ENCODE assay signal across 22 cellular contexts in the genomic region with DNA sequence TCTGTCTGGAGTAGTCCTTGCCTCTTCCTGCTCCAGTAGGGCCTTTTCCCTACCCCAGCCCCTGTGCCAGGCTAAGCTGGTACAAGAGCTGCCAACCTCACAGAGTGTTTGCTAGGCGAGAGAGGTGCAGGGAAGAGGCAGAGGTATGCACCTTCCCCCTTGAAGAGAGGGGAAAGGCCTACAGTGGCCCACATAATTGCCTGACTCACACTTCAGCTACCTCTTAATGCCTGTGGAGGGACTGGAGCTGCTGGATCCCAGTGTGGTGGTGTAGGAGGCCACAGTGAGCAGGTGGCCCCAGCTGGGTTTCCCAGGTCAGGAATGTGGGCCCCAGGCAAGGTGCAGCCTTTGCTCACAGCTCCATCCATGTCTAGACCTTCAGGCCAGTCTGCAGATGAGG. TPM values are rescaled to one million over a fixed set of nuclear protein-coding genes. Genes with fewer than 3 reads are reported as not detected.
DNase-seq lines count a peak whose midpoint lies in the region; ATAC-seq, FAIRE-seq and TF ChIP-seq lines count a peak whose summit lies in the region.
"Had no signal": no experiment of that assay in that cellular context is flagged by ENCODE, and none has a peak within 500 bp of the region (broad histone marks: within the 10 kb centered on the region; RNA-seq: fewer than 3 reads in every experiment).

No MANE protein-coding gene starts in this region.

- CTCF ChIA-PET in HepG2 (lab: Yijun Ruan, JAX; ENCODE audit: low intra/inter-chr PET ratio, low total read pairs), result no interaction called here

- peaks cover 71% of the 10 kb centered on the region for H3K4me1 Mint-ChIP-seq in activated T-helper 2 cell treated with anti-CD3 and anti-CD28 coated beads, Interferon-gamma antibody, Interleukin-2, Interleukin-4, amounts not matched to agents 10 μg/mL and 5 μg/mL and 100 μg/mL, durations not matched to agents 14 hours and 24 hours and 36 hours (ENCODE audit: low read depth)
- peaks cover 17% of the 10 kb centered on the region for H3K4me1 Mint-ChIP-seq in memory B cell

- TF ChIP-seq RAD21 in HepG2 (CRISPR knock-in tag; IDR thresholded peaks at IDR 0.05), result no peak

- intact Hi-C loops in HepG2 (cut with micrococcal nuclease; ENCODE audit: unreplicated experiment) (no loop called here), right lobe of liver (cut with DNase I) (no loop called here), body of pancreas (cut with DNase I) (no loop called here)
- intact Hi-C loops in activated T-helper 2 cell treated with anti-CD3 and anti-CD28 coated beads, Interferon-gamma antibody, Interleukin-2, Interleukin-4, amounts not matched to agents 10 μg/mL and 5 μg/mL and 100 μg/mL, durations not matched to agents 14 hours and 24 hours and 36 hours (cut with micrococcal nuclease), result no loop called here

- no peak overlapping the region for H2BK5ac ChIP-seq in trophoblast cell (ENCODE audit: low read depth, low read length, poor library complexity)

- no peak overlapping the region for H3K4ac ChIP-seq in trophoblast cell (ENCODE audit: low read depth, low read length)

- H3K9me3 Mint-ChIP-seq in activated T-helper 2 cell treated with anti-CD3 and anti-CD28 coated beads, Interferon-gamma antibody, Interleukin-2, Interleukin-4, amounts not matched to agents 10 μg/mL and 5 μg/mL and 100 μg/mL, durations not matched to agents 14 hours and 24 hours and 36 hours, result no peaks in the 10 kb centered on the region
- no peaks in the 10 kb centered on the region for H3K9me3 Mint-ChIP-seq in memory B cell

- H3K27me3 ChIP-seq in HepG2 (ENCODE audit: control insufficient read depth in 1 of 2, insufficient read depth in 2 of 2, low read length in 2 of 2), result no peaks in the 10 kb centered on the region
- no peaks in the 10 kb centered on the region for H3K27me3 ChIP-seq in right lobe of liver
- no peaks in the 10 kb centered on the region for H3K27me3 ChIP-seq in trophoblast cell (ENCODE audit: insufficient read depth, low read length)
- H3K27me3 ChIP-seq in body of pancreas, result no peaks in the 10 kb centered on the region
- H3K27me3 ChIP-seq: heart right ventricle, stomach had no signal

- no peaks in the 10 kb centered on the region for H3K27me3 Mint-ChIP-seq in activated T-helper 2 cell treated with anti-CD3 and anti-CD28 coated beads, Interferon-gamma antibody, Interleukin-2, Interleukin-4, amounts not matched to agents 10 μg/mL and 5 μg/mL and 100 μg/mL, durations not matched to agents 14 hours and 24 hours and 36 hours (ENCODE audit: low read depth)
- no peaks in the 10 kb centered on the region for H3K27me3 Mint-ChIP-seq in memory B cell

- TF ChIP-seq POLR2A in HepG2 (IDR thresholded peaks at IDR 0.05; ENCODE audit: insufficient read depth in 1 of 2, low read depth in 2 of 2, low read length in 2 of 2), result peak in 1 of 2 experiments; percentile 34; a peak in 1 of 4 replicates
- no peak for TF ChIP-seq POLR2A in right lobe of liver (IDR thresholded peaks at IDR 0.05)
- TF ChIP-seq POLR2A in body of pancreas (IDR thresholded peaks at IDR 0.05), result no peak

- no peak overlapping the region for H3K4me3 Mint-ChIP-seq in activated T-helper 2 cell treated with anti-CD3 and anti-CD28 coated beads, Interferon-gamma antibody, Interleukin-2, Interleukin-4, amounts not matched to agents 10 μg/mL and 5 μg/mL and 100 μg/mL, durations not matched to agents 14 hours and 24 hours and 36 hours (ENCODE audit: low read depth)
- H3K4me3 Mint-ChIP-seq in memory B cell, result no peak overlapping the region

- H3K4me2 ChIP-seq in HepG2 (ENCODE audit: low read depth, low read length) (no peak overlapping the region), trophoblast cell (ENCODE audit: low read length) (no peak overlapping the region)
- H3K4me2 ChIP-seq: PC-9 had no signal

- no peak overlapping the region for H3K14ac ChIP-seq in trophoblast cell (ENCODE audit: low read length)

- H2AFZ ChIP-seq in HepG2 (ENCODE audit: low read length), result no peak overlapping the region
- no peak overlapping the region for H2AFZ ChIP-seq in trophoblast cell (ENCODE audit: insufficient read depth, low read length, poor library complexity)
- H2AFZ ChIP-seq: PC-9 had no signal

- H3K79me1 ChIP-seq in trophoblast cell (ENCODE audit: low read length), result peaks cover 9% of the 10 kb centered on the region

- H4K91ac ChIP-seq in trophoblast cell (ENCODE audit: low read depth, low read length), result no peak overlapping the region

- H3K9ac ChIP-seq in HepG2 (ENCODE audit: insufficient read depth, low read depth, low read length) (no peak overlapping the region), trophoblast cell (ENCODE audit: low read length) (no peak overlapping the region)

- H3K9me3 ChIP-seq in HepG2 (ENCODE audit: low read length) (no peaks in the 10 kb centered on the region), right lobe of liver (no peaks in the 10 kb centered on the region), trophoblast cell (ENCODE audit: insufficient read depth, low read depth, low read length) (no peaks in the 10 kb centered on the region), body of pancreas (no peaks in the 10 kb centered on the region)
- H3K9me3 ChIP-seq: heart right ventricle, stomach had no signal

- H3K4me1 ChIP-seq in HepG2 (ENCODE audit: insufficient read depth, low read length), result peaks cover 20% of the 10 kb centered on the region
- H3K4me1 ChIP-seq in right lobe of liver, result peaks cover 0 to 17% (median 7%) of the 10 kb centered on the region in 4 donors
- H3K4me1 ChIP-seq in trophoblast cell (ENCODE audit: control insufficient read depth in 1 of 2, insufficient read depth in 2 of 2, low read length in 2 of 2), result peaks cover 6% of the 10 kb centered on the region in 2 experiments
- peaks cover 30% of the 10 kb centered on the region for H3K4me1 ChIP-seq in body of pancreas

- POLR2A ChIA-PET in HepG2 (lab: Yijun Ruan, JAX), result interaction anchor here (0.7 to 4.8 kb wide), 9 partner anchors 8 to 124 kb away, joined by 3 to 38 read pairs (median 3); a partner anchor contains a TSS

- whole genome bisulfite sequencing in HepG2 (ENCODE audit: low lambda C conversion rate), result 89% methylated on average over 1 of the region's 1 CpG
- WGBS in right lobe of liver (ENCODE audit: insufficient coverage, low coverage, low lambda C conversion rate, missing lambda C conversion rate), result no CpG with 5 or more reads among the region's 1 CpG
- WGBS in trophoblast cell (ENCODE audit: extremely low coverage, insufficient coverage, insufficient read length), result no CpG with 5 or more reads among the region's 1 CpG
- WGBS in body of pancreas, 2 donors, result 81 to 100% methylated on average over 1 of the region's 1 CpG

- H3K79me2 ChIP-seq in HepG2 (ENCODE audit: insufficient read depth, low read length) (no peaks in the 10 kb centered on the region), trophoblast cell (ENCODE audit: control insufficient read depth, insufficient read depth, low read length, poor library complexity) (no peaks in the 10 kb centered on the region)

- no peak overlapping the region for H2BK120ac ChIP-seq in trophoblast cell (ENCODE audit: insufficient read depth, low read length, poor library complexity)

- H3K27ac Mint-ChIP-seq in activated T-helper 2 cell treated with anti-CD3 and anti-CD28 coated beads, Interferon-gamma antibody, Interleukin-2, Interleukin-4, amounts not matched to agents 10 μg/mL and 5 μg/mL and 100 μg/mL, durations not matched to agents 14 hours and 24 hours and 36 hours, result peak overlapping the region; percentile 66
- H3K27ac Mint-ChIP-seq in memory B cell, result peak overlapping the region; percentile 45

- no peak overlapping the region for H3K23ac ChIP-seq in trophoblast cell (ENCODE audit: low read length)

- no peak for TF ChIP-seq CTCF in HepG2 (CRISPR knock-in tag; IDR thresholded peaks at IDR 0.05)
- TF ChIP-seq CTCF in right lobe of liver (IDR thresholded peaks at IDR 0.05), result no peak
- no peak for TF ChIP-seq CTCF in body of pancreas (IDR thresholded peaks at IDR 0.05)

- peaks cover 68% of the 10 kb centered on the region for H3K36me3 Mint-ChIP-seq in activated T-helper 2 cell treated with anti-CD3 and anti-CD28 coated beads, Interferon-gamma antibody, Interleukin-2, Interleukin-4, amounts not matched to agents 10 μg/mL and 5 μg/mL and 100 μg/mL, durations not matched to agents 14 hours and 24 hours and 36 hours (ENCODE audit: low read depth)
- H3K36me3 Mint-ChIP-seq in memory B cell, result peaks cover 23% of the 10 kb centered on the region

- no peak overlapping the region for H3K4me3 ChIP-seq in HepG2 (replicated peaks in 1 of 3; ENCODE audit: insufficient read depth in 1 of 3, low read depth in 2 of 3, low read length in 3 of 3)
- no peak overlapping the region for H3K4me3 ChIP-seq in right lobe of liver
- no peak overlapping the region for H3K4me3 ChIP-seq in trophoblast cell (ENCODE audit: low read depth, low read length)
- no peak overlapping the region for H3K4me3 ChIP-seq in body of pancreas
- H3K4me3 ChIP-seq: heart right ventricle, PC-9, stomach had no signal

- H4K20me1 ChIP-seq in HepG2 (ENCODE audit: insufficient read depth, low read length), result no peaks in the 10 kb centered on the region

- no peak for TF ChIP-seq EP300 in HepG2 (IDR thresholded peaks at IDR 0.05; ENCODE audit: low read depth in 2 of 2, low read length in 2 of 2)
- no peak for TF ChIP-seq EP300 in HepG2 (CRISPR knock-in tag; IDR thresholded peaks at IDR 0.05; ENCODE audit: borderline replicate concordance)

- H3K36me3 ChIP-seq in HepG2 (replicated peaks in 1 of 2; ENCODE audit: control insufficient read depth in 1 of 2, insufficient read depth in 2 of 2, low read length in 2 of 2), result peaks cover 34 to 52% of the 10 kb centered on the region in 2 experiments
- peaks cover 17 to 49% (median 32%) of the 10 kb centered on the region in 4 donors for H3K36me3 ChIP-seq in right lobe of liver
- H3K36me3 ChIP-seq in trophoblast cell (ENCODE audit: control insufficient read depth in 1 of 2, insufficient read depth in 2 of 2, low read length in 2 of 2), result peaks cover 47 to 57% of the 10 kb centered on the region in 2 experiments
- H3K36me3 ChIP-seq in body of pancreas (replicated peaks in 1 of 2; ENCODE audit: insufficient read depth in 1 of 2, low read depth in 2 of 2), result peaks cover 27 to 28% of the 10 kb centered on the region in 2 donors

- no peak overlapping the region for H3K18ac ChIP-seq in trophoblast cell (ENCODE audit: low read length)

- ATAC-seq in HepG2 (no peak), right lobe of liver (no peak), memory B cell (ENCODE audit: low read depth) (no peak), GM18867 (IDR thresholded peaks at IDR 0.05; ENCODE audit: unreplicated experiment) (no peak), HG03565 (IDR thresholded peaks at IDR 0.05; ENCODE audit: unreplicated experiment) (no peak), body of pancreas (no peak)
- ATAC-seq: esophagus mucosa, heart right ventricle, left cardiac atrium had no signal

- H4K12ac ChIP-seq in trophoblast cell (ENCODE audit: low read depth, low read length), result no peak overlapping the region

- no peak for FAIRE-seq in HepG2 (lab: Jason Lieb, UNC)

- H2AK5ac ChIP-seq in trophoblast cell (ENCODE audit: low read length), result no peak overlapping the region

- H3K27ac ChIP-seq in HepG2 (ENCODE audit: extremely low read length, insufficient read depth, low read length), result no peak overlapping the region
- no peak overlapping the region for H3K27ac ChIP-seq in right lobe of liver
- no peak overlapping the region for H3K27ac ChIP-seq in trophoblast cell (ENCODE audit: low read depth, low read length)
- H3K27ac ChIP-seq in body of pancreas, result no peak overlapping the region
- H3K27ac ChIP-seq: PC-9 had no signal

- in situ Hi-C loops in HepG2 (cut with HindIII; ENCODE audit: extremely low pct_ligation_motif_present, low pct_unique_long_range_greater_than_20kb), result no loop called here

- DNase-seq in HepG2 (ENCODE audit: low spot score) (no peak), right lobe of liver (no peak), memory B cell (ENCODE audit: low spot score in 2 of 2) (no peak), trophoblast cell (no peak), body of pancreas (no peak)
- DNase-seq in activated T-helper 2 cell treated with anti-CD3 and anti-CD28 coated beads, Interferon-gamma antibody, Interleukin-2, Interleukin-4, amounts not matched to agents 10 μg/mL and 5 μg/mL and 100 μg/mL, durations not matched to agents 14 hours and 24 hours and 36 hours (ENCODE audit: low spot score), result no peak
- DNase-seq: activated CD4-positive, CD25-positive, alpha-beta regulatory T cell treated with anti-CD3 and anti-CD28 coated beads, Interleukin-2, amount 50 U/mL, for 72 hours; activated T-cell treated with anti-CD3 and anti-CD28 coated beads for 4 hours; amniotic stem cell; cortex of kidney; heart right ventricle; left cardiac atrium; NCI-H1930; NCI-H510A; PC-9; stomach; SW 1271 had no signal

- no peak overlapping the region for H4K8ac ChIP-seq in trophoblast cell (ENCODE audit: low read depth, low read length)

- H2BK12ac ChIP-seq in trophoblast cell (ENCODE audit: low read length), result no peak overlapping the region

- no TSS peak for BruUV-seq in HepG2 (replicated peaks; lab: Mats Ljungman, UMichigan)

RNA-seq across cellular contexts. Expression of a gene that starts 3.3 kb away (rescaled TPM):
- total RNA-seq in HepG2 (2016; rRNA removed; fragmentation: Illumina TruSeq; extraction: Trizol) (2.8 and 3.5 TPM in 2 replicates), right lobe of liver (1 to 10 TPM in 2 of 6 experiments, under 1 TPM in 4; 0.56 to 1.3 (median 0.68) TPM), body of pancreas (1 to 10 TPM; 2.9 to 3.6 TPM)
- 0.53 and 1.1 TPM in 2 replicates for total RNA-seq in HepG2 (2016; cell fraction: cytosol; rRNA removed; fragmentation: Illumina TruSeq; extraction: Trizol; ENCODE audit: low read depth)
- 3.1 and 3.8 TPM in 2 replicates for total RNA-seq in HepG2 (2016; cell fraction: insoluble cytoplasmic fraction; rRNA removed; fragmentation: Illumina TruSeq; extraction: Trizol)
- total RNA-seq in HepG2 (2016; cell fraction: membrane; rRNA removed; fragmentation: Illumina TruSeq; extraction: Trizol), result 1.3 and 1.9 TPM in 2 replicates
- 0.75 and 0.81 TPM in 2 replicates for total RNA-seq in HepG2 (2016; cell fraction: nucleus; rRNA removed; fragmentation: Illumina TruSeq; extraction: Trizol)
- 2.6 TPM in 2 replicates for polyA plus RNA-seq in HepG2 (2011; rRNA removed)
- 1.9 and 2.6 TPM in 2 replicates for polyA plus RNA-seq in HepG2 (2011; cell fraction: cytosol; rRNA removed)
- polyA plus RNA-seq in HepG2 (2011; cell fraction: nucleus; rRNA removed), result 4.6 and 5.6 TPM in 2 replicates
- 3.4 and 4.3 TPM in 2 replicates for polyA plus RNA-seq in HepG2 (2012)
- 0.87 and 1.5 TPM in 2 replicates for polyA plus RNA-seq in HepG2 (2016; cell fraction: cytosol; fragmentation: Illumina TruSeq; extraction: Trizol; ENCODE audit: low read depth)
- 1.5 and 1.7 TPM in 2 replicates for polyA plus RNA-seq in HepG2 (2016; cell fraction: insoluble cytoplasmic fraction; fragmentation: Illumina TruSeq; extraction: Trizol; ENCODE audit: low read depth)
- 0.65 and 0.95 TPM in 2 replicates for polyA plus RNA-seq in HepG2 (2016; cell fraction: membrane; fragmentation: Illumina TruSeq; extraction: Trizol; ENCODE audit: low read depth)
- polyA plus RNA-seq in HepG2 (2016; cell fraction: nucleus; fragmentation: Illumina TruSeq; extraction: Trizol; ENCODE audit: insufficient read depth, low read depth), result 1.8 and 2.3 TPM in 2 replicates
- polyA minus RNA-seq in HepG2 (2011; rRNA and poly(A)+ RNA removed; ENCODE audit: low replicate concordance), result 0.26 and 2.1 TPM in 2 replicates
- polyA minus RNA-seq in HepG2 (2011; cell fraction: cytosol; rRNA and poly(A)+ RNA removed), result 0.89 and 1.9 TPM in 2 replicates
- 0.75 and 1.0 TPM in 2 replicates for polyA minus RNA-seq in HepG2 (2011; cell fraction: nucleus; rRNA and poly(A)+ RNA removed)
- 39.1 and 44.0 TPM in 2 replicates for total RNA-seq in activated T-helper 2 cell treated with anti-CD3 and anti-CD28 coated beads, Interferon-gamma antibody, Interleukin-2, Interleukin-4, amounts not matched to agents 10 μg/mL and 5 μg/mL and 100 μg/mL, durations not matched to agents 14 hours and 24 hours and 36 hours
- 12.7 and 13.6 TPM in 2 replicates for polyA plus RNA-seq in trophoblast cell (2013)

RNA-seq across cellular contexts. Expression of a gene that starts 8.4 kb away (rescaled TPM):
- total RNA-seq in HepG2 (2016; rRNA removed; fragmentation: Illumina TruSeq; extraction: Trizol) (2.3 and 3.0 TPM in 2 replicates), right lobe of liver (under 1 TPM; 0.27 to 0.87 (median 0.41) TPM), body of pancreas (1 to 10 TPM; 1.8 to 5.3 TPM)
- 0.62 and 0.71 TPM in 2 replicates for total RNA-seq in HepG2 (2016; cell fraction: cytosol; rRNA removed; fragmentation: Illumina TruSeq; extraction: Trizol; ENCODE audit: low read depth)
- total RNA-seq in HepG2 (2016; cell fraction: insoluble cytoplasmic fraction; rRNA removed; fragmentation: Illumina TruSeq; extraction: Trizol), result 3.2 TPM in 2 replicates
- 1.4 and 1.7 TPM in 2 replicates for total RNA-seq in HepG2 (2016; cell fraction: membrane; rRNA removed; fragmentation: Illumina TruSeq; extraction: Trizol)
- total RNA-seq in HepG2 (2016; cell fraction: nucleus; rRNA removed; fragmentation: Illumina TruSeq; extraction: Trizol), result 2.2 and 3.1 TPM in 2 replicates
- 1.5 and 1.7 TPM in 2 replicates for polyA plus RNA-seq in HepG2 (2011; rRNA removed)
- 1.4 and 1.5 TPM in 2 replicates for polyA plus RNA-seq in HepG2 (2011; cell fraction: cytosol; rRNA removed)
- 1.5 and 2.0 TPM in 2 replicates for polyA plus RNA-seq in HepG2 (2011; cell fraction: nucleus; rRNA removed)
- polyA plus RNA-seq in HepG2 (2012), result 0.89 and 1.6 TPM in 2 replicates
- 0.54 and 0.60 TPM in 2 replicates for polyA plus RNA-seq in HepG2 (2016; cell fraction: cytosol; fragmentation: Illumina TruSeq; extraction: Trizol; ENCODE audit: low read depth)
- polyA plus RNA-seq in HepG2 (2016; cell fraction: insoluble cytoplasmic fraction; fragmentation: Illumina TruSeq; extraction: Trizol; ENCODE audit: low read depth), result 3.2 TPM in 2 replicates
- 0.99 and 1.1 TPM in 2 replicates for polyA plus RNA-seq in HepG2 (2016; cell fraction: membrane; fragmentation: Illumina TruSeq; extraction: Trizol; ENCODE audit: low read depth)
- 5.3 and 6.6 TPM in 2 replicates for polyA plus RNA-seq in HepG2 (2016; cell fraction: nucleus; fragmentation: Illumina TruSeq; extraction: Trizol; ENCODE audit: insufficient read depth, low read depth)
- polyA minus RNA-seq in HepG2 (2011; rRNA and poly(A)+ RNA removed; ENCODE audit: low replicate concordance), result 1.5 and 5.0 TPM in 2 replicates
- 0.53 and 0.69 TPM in 2 replicates for polyA minus RNA-seq in HepG2 (2011; cell fraction: cytosol; rRNA and poly(A)+ RNA removed)
- 1.7 and 1.9 TPM in 2 replicates for polyA minus RNA-seq in HepG2 (2011; cell fraction: nucleus; rRNA and poly(A)+ RNA removed)
- total RNA-seq in activated T-helper 2 cell treated with anti-CD3 and anti-CD28 coated beads, Interferon-gamma antibody, Interleukin-2, Interleukin-4, amounts not matched to agents 10 μg/mL and 5 μg/mL and 100 μg/mL, durations not matched to agents 14 hours and 24 hours and 36 hours, result 5.0 and 5.4 TPM in 2 replicates
- polyA plus RNA-seq in trophoblast cell (2013), result 2.3 TPM in 2 replicates

RNA-seq across cellular contexts. Expression of a gene that starts 11.8 kb away (rescaled TPM):
- total RNA-seq in HepG2 (2016; rRNA removed; fragmentation: Illumina TruSeq; extraction: Trizol) (not detected in 2 replicates), right lobe of liver (not detected), body of pancreas (not detected)
- not detected in 2 replicates for total RNA-seq in HepG2 (2016; cell fraction: cytosol; rRNA removed; fragmentation: Illumina TruSeq; extraction: Trizol; ENCODE audit: low read depth)
- total RNA-seq in HepG2 (2016; cell fraction: insoluble cytoplasmic fraction; rRNA removed; fragmentation: Illumina TruSeq; extraction: Trizol), result not detected in 2 replicates
- not detected in 2 replicates for total RNA-seq in HepG2 (2016; cell fraction: membrane; rRNA removed; fragmentation: Illumina TruSeq; extraction: Trizol)
- total RNA-seq in HepG2 (2016; cell fraction: nucleus; rRNA removed; fragmentation: Illumina TruSeq; extraction: Trizol), result not detected in 2 replicates
- polyA plus RNA-seq in HepG2 (2011; rRNA removed), result not detected in 2 replicates
- polyA plus RNA-seq in HepG2 (2011; cell fraction: cytosol; rRNA removed), result not detected in 2 replicates
- not detected in 2 replicates for polyA plus RNA-seq in HepG2 (2011; cell fraction: nucleus; rRNA removed)
- 0.09 and 0.12 TPM in 2 replicates for polyA plus RNA-seq in HepG2 (2012)
- polyA plus RNA-seq in HepG2 (2016; cell fraction: cytosol; fragmentation: Illumina TruSeq; extraction: Trizol; ENCODE audit: low read depth), result not detected in 2 replicates
- not detected in 2 replicates for polyA plus RNA-seq in HepG2 (2016; cell fraction: insoluble cytoplasmic fraction; fragmentation: Illumina TruSeq; extraction: Trizol; ENCODE audit: low read depth)
- polyA plus RNA-seq in HepG2 (2016; cell fraction: membrane; fragmentation: Illumina TruSeq; extraction: Trizol; ENCODE audit: low read depth), result not detected in 2 replicates
- polyA plus RNA-seq in HepG2 (2016; cell fraction: nucleus; fragmentation: Illumina TruSeq; extraction: Trizol; ENCODE audit: insufficient read depth, low read depth), result not detected in 2 replicates
- polyA minus RNA-seq in HepG2 (2011; rRNA and poly(A)+ RNA removed; ENCODE audit: low replicate concordance), result 0.12 TPM in 1 of 2 replicates, not detected in the other
- not detected in 2 replicates for polyA minus RNA-seq in HepG2 (2011; cell fraction: cytosol; rRNA and poly(A)+ RNA removed)
- not detected in 2 replicates for polyA minus RNA-seq in HepG2 (2011; cell fraction: nucleus; rRNA and poly(A)+ RNA removed)
- total RNA-seq in activated T-helper 2 cell treated with anti-CD3 and anti-CD28 coated beads, Interferon-gamma antibody, Interleukin-2, Interleukin-4, amounts not matched to agents 10 μg/mL and 5 μg/mL and 100 μg/mL, durations not matched to agents 14 hours and 24 hours and 36 hours, result 0.14 TPM in 1 of 2 replicates, not detected in the other
- not detected in 2 replicates for polyA plus RNA-seq in trophoblast cell (2013)
- total RNA-seq: Daoy, esophagus mucosa, heart right ventricle, left cardiac atrium, M059J, PC-9, stomach had no signal
- polyA plus RNA-seq: heart right ventricle, stomach had no signal

RNA-seq across cellular contexts. Expression of a gene that starts 17.6 kb away (rescaled TPM):
- 67.8 and 70.7 TPM in 2 replicates for total RNA-seq in HepG2 (2016; rRNA removed; fragmentation: Illumina TruSeq; extraction: Trizol)
- 4.6 and 5.6 TPM in 2 replicates for total RNA-seq in HepG2 (2016; cell fraction: cytosol; rRNA removed; fragmentation: Illumina TruSeq; extraction: Trizol; ENCODE audit: low read depth)
- 62.2 and 69.2 TPM in 2 replicates for total RNA-seq in HepG2 (2016; cell fraction: insoluble cytoplasmic fraction; rRNA removed; fragmentation: Illumina TruSeq; extraction: Trizol)
- total RNA-seq in HepG2 (2016; cell fraction: membrane; rRNA removed; fragmentation: Illumina TruSeq; extraction: Trizol), result 18.3 and 20.1 TPM in 2 replicates
- 43.1 and 47.6 TPM in 2 replicates for total RNA-seq in HepG2 (2016; cell fraction: nucleus; rRNA removed; fragmentation: Illumina TruSeq; extraction: Trizol)
- 29.6 and 35.3 TPM in 2 replicates for polyA plus RNA-seq in HepG2 (2011; rRNA removed)
- 24.4 and 26.4 TPM in 2 replicates for polyA plus RNA-seq in HepG2 (2011; cell fraction: cytosol; rRNA removed)
- 61.7 and 67.4 TPM in 2 replicates for polyA plus RNA-seq in HepG2 (2011; cell fraction: nucleus; rRNA removed)
- 17.6 and 25.1 TPM in 2 replicates for polyA plus RNA-seq in HepG2 (2012)
- 1.8 and 2.5 TPM in 2 replicates for polyA plus RNA-seq in HepG2 (2016; cell fraction: cytosol; fragmentation: Illumina TruSeq; extraction: Trizol; ENCODE audit: low read depth)
- 31.0 and 40.7 TPM in 2 replicates for polyA plus RNA-seq in HepG2 (2016; cell fraction: insoluble cytoplasmic fraction; fragmentation: Illumina TruSeq; extraction: Trizol; ENCODE audit: low read depth)
- polyA plus RNA-seq in HepG2 (2016; cell fraction: membrane; fragmentation: Illumina TruSeq; extraction: Trizol; ENCODE audit: low read depth), result 6.7 and 7.2 TPM in 2 replicates
- 57.5 and 57.8 TPM in 2 replicates for polyA plus RNA-seq in HepG2 (2016; cell fraction: nucleus; fragmentation: Illumina TruSeq; extraction: Trizol; ENCODE audit: insufficient read depth, low read depth)
- polyA minus RNA-seq in HepG2 (2011; rRNA and poly(A)+ RNA removed; ENCODE audit: low replicate concordance), result 48.5 and 59.2 TPM in 2 replicates
- polyA minus RNA-seq in HepG2 (2011; cell fraction: cytosol; rRNA and poly(A)+ RNA removed), result 21.2 and 22.2 TPM in 2 replicates
- polyA minus RNA-seq in HepG2 (2011; cell fraction: nucleus; rRNA and poly(A)+ RNA removed), result 18.9 and 23.6 TPM in 2 replicates
- total RNA-seq in right lobe of liver, result 10 to 100 TPM; 26.0 to 39.6 (median 33.5) TPM
- total RNA-seq in activated T-helper 2 cell treated with anti-CD3 and anti-CD28 coated beads, Interferon-gamma antibody, Interleukin-2, Interleukin-4, amounts not matched to agents 10 μg/mL and 5 μg/mL and 100 μg/mL, durations not matched to agents 14 hours and 24 hours and 36 hours, result 98.6 and 101 TPM in 2 replicates
- polyA plus RNA-seq in trophoblast cell (2013), result 22.4 and 22.7 TPM in 2 replicates
- 10 to 100 TPM; 20.0 to 23.4 TPM for total RNA-seq in body of pancreas

RNA-seq across cellular contexts. Expression of a gene that starts 25.1 kb away (rescaled TPM):
- total RNA-seq in HepG2 (2016; rRNA removed; fragmentation: Illumina TruSeq; extraction: Trizol), result 4.2 and 9.0 TPM in 2 replicates
- total RNA-seq in HepG2 (2016; cell fraction: cytosol; rRNA removed; fragmentation: Illumina TruSeq; extraction: Trizol; ENCODE audit: low read depth), result 5.8 and 6.9 TPM in 2 replicates
- 3.5 and 8.7 TPM in 2 replicates for total RNA-seq in HepG2 (2016; cell fraction: insoluble cytoplasmic fraction; rRNA removed; fragmentation: Illumina TruSeq; extraction: Trizol)
- total RNA-seq in HepG2 (2016; cell fraction: membrane; rRNA removed; fragmentation: Illumina TruSeq; extraction: Trizol), result 5.1 and 5.2 TPM in 2 replicates
- 11.7 and 11.9 TPM in 2 replicates for total RNA-seq in HepG2 (2016; cell fraction: nucleus; rRNA removed; fragmentation: Illumina TruSeq; extraction: Trizol)
- polyA plus RNA-seq in HepG2 (2011; rRNA removed), result 6.1 and 6.8 TPM in 2 replicates
- polyA plus RNA-seq in HepG2 (2011; cell fraction: cytosol; rRNA removed), result 3.9 and 4.6 TPM in 2 replicates
- 23.3 and 24.8 TPM in 2 replicates for polyA plus RNA-seq in HepG2 (2011; cell fraction: nucleus; rRNA removed)
- 4.1 and 4.7 TPM in 2 replicates for polyA plus RNA-seq in HepG2 (2012)
- 3.2 TPM in 2 replicates for polyA plus RNA-seq in HepG2 (2016; cell fraction: cytosol; fragmentation: Illumina TruSeq; extraction: Trizol; ENCODE audit: low read depth)
- polyA plus RNA-seq in HepG2 (2016; cell fraction: insoluble cytoplasmic fraction; fragmentation: Illumina TruSeq; extraction: Trizol; ENCODE audit: low read depth), result 3.8 and 4.7 TPM in 2 replicates
- polyA plus RNA-seq in HepG2 (2016; cell fraction: membrane; fragmentation: Illumina TruSeq; extraction: Trizol; ENCODE audit: low read depth), result 2.9 and 3.0 TPM in 2 replicates
- 14.3 and 14.8 TPM in 2 replicates for polyA plus RNA-seq in HepG2 (2016; cell fraction: nucleus; fragmentation: Illumina TruSeq; extraction: Trizol; ENCODE audit: insufficient read depth, low read depth)
- polyA minus RNA-seq in HepG2 (2011; rRNA and poly(A)+ RNA removed; ENCODE audit: low replicate concordance), result 21.3 and 41.3 TPM in 2 replicates
- 1.7 and 3.0 TPM in 2 replicates for polyA minus RNA-seq in HepG2 (2011; cell fraction: cytosol; rRNA and poly(A)+ RNA removed)
- 24.1 and 26.1 TPM in 2 replicates for polyA minus RNA-seq in HepG2 (2011; cell fraction: nucleus; rRNA and poly(A)+ RNA removed)
- total RNA-seq in right lobe of liver, result 1 to 10 TPM; 3.4 to 7.2 (median 5.9) TPM
- 10.7 and 12.1 TPM in 2 replicates for total RNA-seq in activated T-helper 2 cell treated with anti-CD3 and anti-CD28 coated beads, Interferon-gamma antibody, Interleukin-2, Interleukin-4, amounts not matched to agents 10 μg/mL and 5 μg/mL and 100 μg/mL, durations not matched to agents 14 hours and 24 hours and 36 hours
- polyA plus RNA-seq in trophoblast cell (2013), result 10.1 and 10.9 TPM in 2 replicates
- 10 to 100 TPM; 16.3 to 20.8 TPM for total RNA-seq in body of pancreas
